ENCODE assay signal across 8 cellular contexts in the genomic region with DNA sequence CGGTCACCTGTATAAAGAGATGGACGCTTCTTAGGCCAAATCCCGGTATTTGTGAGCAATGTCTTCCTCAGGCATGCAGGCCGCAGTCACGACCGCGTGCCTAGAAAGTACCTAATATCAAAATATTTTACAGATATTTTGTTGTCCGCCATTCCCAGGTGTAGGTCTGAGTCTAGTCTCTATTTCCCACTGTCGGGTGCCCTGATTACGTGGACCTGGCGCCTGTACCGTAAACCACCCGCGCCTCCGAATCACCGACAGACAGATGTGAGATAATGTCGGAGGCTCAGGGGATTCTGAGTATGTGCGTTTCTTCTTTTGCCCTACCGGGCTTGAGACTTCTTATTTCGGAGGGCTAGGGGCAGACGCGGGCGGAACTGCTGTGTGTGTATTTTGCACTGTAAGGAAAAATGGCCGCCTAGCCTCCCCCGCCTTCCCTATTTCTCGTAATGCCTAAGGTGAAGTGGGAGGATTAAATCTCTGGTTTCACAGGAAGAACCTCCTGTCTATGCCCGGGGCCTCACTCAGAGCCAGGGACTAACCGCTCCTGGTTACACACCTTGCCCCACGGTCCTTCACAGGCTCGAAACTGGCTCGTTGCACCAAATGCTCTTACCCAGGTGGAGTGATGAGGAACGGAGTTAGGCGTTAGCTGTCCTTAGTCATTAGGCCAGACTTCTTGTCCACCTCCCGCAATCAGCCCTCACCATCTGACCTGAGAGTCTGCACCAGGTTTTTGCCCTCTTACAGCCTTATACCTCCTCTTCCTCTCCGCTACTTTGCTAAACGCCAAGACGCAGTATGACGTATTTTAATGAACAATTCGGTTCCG. TPM values are rescaled to one million over a fixed set of nuclear protein-coding genes. Genes with fewer than 3 reads are reported as not detected.
DNase-seq lines count a peak whose midpoint lies in the region; ATAC-seq lines count a peak whose summit lies in the region.

No MANE protein-coding gene starts in this region.

- no peaks in the 10 kb centered on the region for H3K36me3 Mint-ChIP-seq in CD4-positive, CD25-positive, alpha-beta regulatory T cell

- peaks cover 0 to 22% (median 4%) of the 10 kb centered on the region in 4 donors for H3K4me1 Mint-ChIP-seq in CD4-positive, CD25-positive, alpha-beta regulatory T cell

- H3K4me3 ChIP-seq in CD4-positive, CD25-positive, alpha-beta regulatory T cell (ENCODE audit: low read depth, low read length), result peak overlapping the region; percentile 90

- no peaks in the 10 kb centered on the region for H3K4me1 ChIP-seq in CD4-positive, CD25-positive, alpha-beta regulatory T cell (ENCODE audit: control insufficient read depth, insufficient read depth, low read length, poor library complexity, severe bottlenecking)

- H3K27ac ChIP-seq in CD4-positive, CD25-positive, alpha-beta regulatory T cell (ENCODE audit: insufficient read depth, low read length, poor library complexity, severe bottlenecking), result peak overlapping the region; percentile 81

- no peaks in the 10 kb centered on the region for H3K27me3 Mint-ChIP-seq in CD4-positive, CD25-positive, alpha-beta regulatory T cell

- H3K9me3 ChIP-seq in CD4-positive, CD25-positive, alpha-beta regulatory T cell (ENCODE audit: control insufficient read depth in 2 of 2, low read length in 2 of 2), result no peaks in the 10 kb centered on the region

- H3K9me3 Mint-ChIP-seq in CD4-positive, CD25-positive, alpha-beta regulatory T cell, result no peaks in the 10 kb centered on the region

- peak overlapping the region in 1 of 4 donors; percentile 97 for H3K4me3 Mint-ChIP-seq in CD4-positive, CD25-positive, alpha-beta regulatory T cell

- no peaks in the 10 kb centered on the region for H3K27me3 ChIP-seq in CD4-positive, CD25-positive, alpha-beta regulatory T cell (ENCODE audit: control insufficient read depth, insufficient read depth, low read length)

- DNase-seq in CD4-positive, CD25-positive, alpha-beta regulatory T cell, result peak in 1 of 3 donors; percentile 23
- DNase-seq in activated CD4-positive, CD25-positive, alpha-beta regulatory T cell treated with anti-CD3 and anti-CD28 coated beads, Interleukin-2, amount 50 U/mL, for 16 hours (ENCODE audit: low read depth, low spot score), result peak; percentile 10
- peak; percentile 26 for DNase-seq in globus pallidus (ENCODE audit: low spot score)
- peak; percentile 21 to 26 for DNase-seq in stimulated activated CD4-positive, alpha-beta T cell treated with anti-CD3 and anti-CD28 coated beads, Interleukin-4, amount 100 ng/mL, for 48 hours (ENCODE audit: low read depth in 2 of 2)

- peaks cover 2% of the 10 kb centered on the region for H3K36me3 ChIP-seq in CD4-positive, CD25-positive, alpha-beta regulatory T cell (ENCODE audit: control insufficient read depth, insufficient read depth, low read length)

- peak; percentile 26 to 32 for ATAC-seq in CD4-positive, CD25-positive, alpha-beta regulatory T cell (ENCODE audit: low read depth in 2 of 2)
- ATAC-seq in HG02884 (IDR thresholded peaks at IDR 0.05; ENCODE audit: unreplicated experiment) (peak; percentile 34), HG03520 (IDR thresholded peaks at IDR 0.05; ENCODE audit: unreplicated experiment) (no peak), GM18867 (IDR thresholded peaks at IDR 0.05; ENCODE audit: unreplicated experiment) (no peak), HG03196 (IDR thresholded peaks at IDR 0.05; ENCODE audit: unreplicated experiment) (no peak)

- H3K27ac Mint-ChIP-seq in CD4-positive, CD25-positive, alpha-beta regulatory T cell, result peak overlapping the region in 1 of 3 donors; percentile 91

RNA-seq across cellular contexts. Expression of a gene that starts 38.1 kb away (rescaled TPM):
- not detected for total RNA-seq in CD4-positive, CD25-positive, alpha-beta regulatory T cell
- 1 to 10 TPM in 1 of 4 donors, not detected in 3; 7.9 TPM for polyA plus RNA-seq in CD4-positive, CD25-positive, alpha-beta regulatory T cell

Comparison
In these comparisons a context has a peak if more than half of its experiments do, and no peak if none do; other contexts are left out.
1. ATAC-seq: peak in CD4-positive, CD25-positive, alpha-beta regulatory T cell (2 of 2) and HG02884 (single experiment); none in HG03520 (single experiment), GM18867 (single experiment) and HG03196 (single experiment).